ENCODE assay signal across 32 cellular contexts in the genomic region with DNA sequence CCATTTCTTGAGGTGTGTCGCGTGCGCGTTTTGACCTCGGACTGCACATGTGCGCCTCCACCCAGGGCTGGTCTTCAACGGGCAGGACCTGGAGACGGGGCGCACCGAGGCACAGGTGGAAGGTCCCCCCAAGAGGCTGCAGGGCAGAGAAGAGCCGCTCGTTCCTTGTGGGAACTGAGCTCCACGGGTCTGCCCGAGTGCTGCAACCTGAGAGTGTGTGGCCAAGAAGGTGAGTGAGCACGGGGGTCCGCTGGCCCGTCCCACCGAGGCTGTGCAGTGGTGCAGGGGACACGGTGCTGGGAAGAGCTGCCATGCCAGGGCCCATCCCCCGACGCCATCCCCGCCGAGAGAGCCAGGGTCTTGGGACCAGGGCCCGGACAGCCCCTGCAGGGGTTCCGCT.
"Had no signal": no experiment of that assay in that cellular context is flagged by ENCODE, and none has a peak within 500 bp of the region (broad histone marks: within the 10 kb centered on the region; RNA-seq: fewer than 3 reads in every experiment).

No MANE protein-coding gene starts in this region.

- H3K36me3 Mint-ChIP-seq: activated CD4-positive, alpha-beta memory T cell treated with anti-CD3 and anti-CD28 coated beads for 36 hours; activated naive CD4-positive, alpha-beta T cell treated with anti-CD3 and anti-CD28 coated beads, Interleukin-2, amount 10 ng/mL, durations not matched to agents 7 days and 5 days; activated naive CD4-positive, alpha-beta T cell treated with anti-CD3 and anti-CD28 coated beads, Interleukin-2, amount 50 U/mL, for 72 hours; activated naive CD8-positive, alpha-beta T cell treated with anti-CD3 and anti-CD28 coated beads, Interleukin-2, amount 10 ng/mL, durations not matched to agents 7 days and 5 days; brain had no signal

- FAIRE-seq: frontal cortex had no signal

- H3K9me3 ChIP-seq: ascending aorta, breast epithelium, colonic mucosa had no signal

- H3K27ac ChIP-seq: ascending aorta, breast epithelium, cardiac muscle cell, colonic mucosa, WERI-Rb-1 had no signal

- H3K4me3 Mint-ChIP-seq: activated CD4-positive, alpha-beta memory T cell treated with anti-CD3 and anti-CD28 coated beads for 36 hours; activated CD4-positive, alpha-beta T cell treated with anti-CD3 and anti-CD28 coated beads for 36 hours; activated CD4-positive, alpha-beta T cell treated with anti-CD3 and anti-CD28 coated beads, Interleukin-2, amount 10 ng/mL, durations not matched to agents 24 days and 14 days; activated CD8-positive, alpha-beta T cell treated with anti-CD3 and anti-CD28 coated beads, Interleukin-2, amount 10 ng/mL, durations not matched to agents 7 days and 5 days; activated naive CD4-positive, alpha-beta T cell treated with anti-CD3 and anti-CD28 coated beads, Interleukin-2, amount 10 ng/mL, durations not matched to agents 7 days and 5 days; activated naive CD8-positive, alpha-beta T cell treated with anti-CD3 and anti-CD28 coated beads, Interleukin-2, amount 10 ng/mL, durations not matched to agents 7 days and 5 days; activated T-cell treated with anti-CD3 and anti-CD28 coated beads, Interleukin-2, amount 50 U/mL, for 24 hours; activated T-cell treated with anti-CD3 and anti-CD28 coated beads, Interleukin-2, amount 50 U/mL, for 72 hours; brain; endodermal cell; T-helper 17 cell; T-helper 2 cell treated with Interferon-gamma antibody and Interleukin-4, amounts not matched to agents 5 μg/mL and 100 μg/mL, for 36 hours had no signal

- H3K4me1 Mint-ChIP-seq: activated CD4-positive, alpha-beta T cell treated with anti-CD3 and anti-CD28 coated beads for 36 hours; activated CD4-positive, alpha-beta T cell treated with anti-CD3 and anti-CD28 coated beads, Interleukin-2, amount 10 ng/mL, durations not matched to agents 24 days and 14 days; activated naive CD4-positive, alpha-beta T cell treated with anti-CD3 and anti-CD28 coated beads, Interleukin-2, amount 10 ng/mL, durations not matched to agents 7 days and 5 days; activated naive CD8-positive, alpha-beta T cell treated with anti-CD3 and anti-CD28 coated beads, Interleukin-2, amount 10 ng/mL, durations not matched to agents 7 days and 5 days; brain; endodermal cell; T-helper 17 cell had no signal

- H3K9me3 Mint-ChIP-seq: activated CD4-positive, alpha-beta T cell treated with anti-CD3 and anti-CD28 coated beads, Interleukin-2, amount 10 ng/mL, durations not matched to agents 24 days and 14 days had no signal

- H3K27me3 Mint-ChIP-seq: activated CD4-positive, alpha-beta T cell treated with anti-CD3 and anti-CD28 coated beads, Interleukin-2, amount 10 ng/mL, durations not matched to agents 24 days and 14 days; activated naive CD4-positive, alpha-beta T cell treated with anti-CD3 and anti-CD28 coated beads, Interleukin-2, amount 10 ng/mL, durations not matched to agents 7 days and 5 days; activated naive CD8-positive, alpha-beta T cell treated with anti-CD3 and anti-CD28 coated beads, Interleukin-2, amount 10 ng/mL, durations not matched to agents 7 days and 5 days; T-helper 17 cell had no signal

- H3K4me3 ChIP-seq: ascending aorta, breast epithelium, cardiac muscle cell, colonic mucosa had no signal

- ATAC-seq: activated CD4-positive, alpha-beta T cell treated with anti-CD3 and anti-CD28 coated beads for 36 hours; activated CD8-positive, alpha-beta T cell treated with anti-CD3 and anti-CD28 coated beads, Interleukin-2, amount 10 ng/mL, durations not matched to agents 7 days and 5 days; activated naive CD4-positive, alpha-beta T cell treated with anti-CD3 and anti-CD28 coated beads, Interleukin-2, amount 50 U/mL, for 72 hours; activated T-cell treated with anti-CD3 and anti-CD28 coated beads, Interleukin-2, amount 50 U/mL, for 72 hours; esophagus mucosa; T-helper 17 cell had no signal

- H3K36me3 ChIP-seq: ascending aorta, breast epithelium, cardiac muscle cell, colonic mucosa, WERI-Rb-1 had no signal

- H3K27me3 ChIP-seq: ascending aorta, breast epithelium, cardiac muscle cell, colonic mucosa had no signal

- H3K4me1 ChIP-seq: ascending aorta, breast epithelium, colonic mucosa had no signal

- DNase-seq: activated CD4-positive, alpha-beta memory T cell treated with anti-CD3 and anti-CD28 coated beads for 36 hours; activated CD4-positive, alpha-beta T cell treated with anti-CD3 and anti-CD28 coated beads for 36 hours; activated CD4-positive, alpha-beta T cell treated with anti-CD3 and anti-CD28 coated beads, Interleukin-2, amount 10 ng/mL, durations not matched to agents 24 days and 14 days; activated CD4-positive, CD25-positive, alpha-beta regulatory T cell; activated CD4-positive, CD25-positive, alpha-beta regulatory T cell treated with anti-CD3 and anti-CD28 coated beads, Interleukin-2, amount 50 U/mL, for 72 hours; activated CD8-positive, alpha-beta memory T cell treated with anti-CD3 and anti-CD28 coated beads, Interleukin-2, amount 50 U/mL, for 48 hours; activated CD8-positive, alpha-beta T cell treated with anti-CD3 and anti-CD28 coated beads, Interleukin-2, amount 10 ng/mL, durations not matched to agents 7 days and 5 days; activated gamma-delta T cell; activated naive CD4-positive, alpha-beta T cell; activated naive CD4-positive, alpha-beta T cell treated with anti-CD3 and anti-CD28 coated beads, Interleukin-2, amount 10 ng/mL, durations not matched to agents 7 days and 5 days; activated naive CD8-positive, alpha-beta T cell treated with anti-CD3 and anti-CD28 coated beads, Interleukin-2, amount 10 ng/mL, durations not matched to agents 7 days and 5 days; activated T-cell treated with anti-CD3 and anti-CD28 coated beads for 4 hours; activated T-cell treated with anti-CD3 and anti-CD28 coated beads, Interleukin-2, amount 50 U/mL, for 24 hours; activated T-cell treated with anti-CD3 and anti-CD28 coated beads, Interleukin-2, amount 50 U/mL, for 72 hours; central memory CD4-positive, alpha-beta T cell; cerebellar nuclear complex; colonic mucosa; effector memory CD4-positive, alpha-beta T cell; endodermal cell; foreskin fibroblast; T-helper 1 cell; T-helper 17 cell; T1000; WERI-Rb-1 had no signal

- H3K27ac Mint-ChIP-seq: activated CD4-positive, alpha-beta memory T cell treated with anti-CD3 and anti-CD28 coated beads for 36 hours; activated CD4-positive, alpha-beta T cell treated with anti-CD3 and anti-CD28 coated beads for 36 hours; activated CD4-positive, alpha-beta T cell treated with anti-CD3 and anti-CD28 coated beads, Interleukin-2, amount 10 ng/mL, durations not matched to agents 24 days and 14 days; activated CD8-positive, alpha-beta T cell treated with anti-CD3 and anti-CD28 coated beads, Interleukin-2, amount 10 ng/mL, durations not matched to agents 7 days and 5 days; activated naive CD4-positive, alpha-beta T cell treated with anti-CD3 and anti-CD28 coated beads, Interleukin-2, amount 10 ng/mL, durations not matched to agents 7 days and 5 days; activated naive CD4-positive, alpha-beta T cell treated with anti-CD3 and anti-CD28 coated beads, Interleukin-2, amount 50 U/mL, for 72 hours; activated naive CD8-positive, alpha-beta T cell treated with anti-CD3 and anti-CD28 coated beads, Interleukin-2, amount 10 ng/mL, durations not matched to agents 7 days and 5 days; activated T-cell treated with anti-CD3 and anti-CD28 coated beads, Interleukin-2, amount 50 U/mL, for 24 hours; activated T-cell treated with anti-CD3 and anti-CD28 coated beads, Interleukin-2, amount 50 U/mL, for 72 hours; brain; endodermal cell; T-helper 17 cell; T-helper 2 cell treated with Interferon-gamma antibody and Interleukin-4, amounts not matched to agents 5 μg/mL and 100 μg/mL, for 36 hours had no signal
